In the genomic region with DNA sequence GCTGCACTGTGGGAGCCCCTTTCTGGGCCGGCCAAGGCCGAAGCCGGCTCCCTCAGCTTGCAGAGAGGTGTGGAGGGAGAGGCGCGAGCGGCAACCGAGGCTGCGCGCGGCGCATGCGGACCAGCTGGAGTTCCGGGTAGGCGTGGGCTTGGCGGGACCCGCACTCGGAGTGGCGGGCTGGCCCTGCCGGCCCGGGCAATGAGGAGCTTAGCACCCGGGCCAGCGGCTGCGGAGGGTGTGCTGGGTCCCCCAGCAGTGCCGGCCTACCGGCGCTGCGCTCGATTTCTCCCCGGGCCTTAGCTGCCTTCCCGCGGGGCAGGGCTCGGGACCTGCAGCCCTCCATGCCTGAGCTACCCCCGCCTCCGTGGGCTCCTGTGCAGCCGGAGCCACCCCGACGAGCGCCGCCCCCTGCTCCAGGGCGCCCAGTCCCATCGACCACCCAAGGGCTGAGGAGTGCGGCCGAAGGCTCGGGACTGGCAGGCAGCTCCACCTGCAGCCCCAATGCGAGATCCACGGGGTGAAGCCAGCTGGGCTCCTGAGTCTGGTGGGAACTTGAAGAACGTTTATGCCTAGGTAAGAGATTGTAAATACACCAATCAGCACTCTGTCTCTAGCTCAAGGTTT, we compare ENCODE assay signal across 5 cellular contexts.
DNase-seq lines count a peak whose midpoint lies in the region; ATAC-seq, FAIRE-seq and TF ChIP-seq lines count a peak whose summit lies in the region.
"Not testable (repeated sequence)": the region's sequence is repeated elsewhere in the genome, so short reads cannot be mapped to it uniquely, and the experiment has no call there.

No MANE protein-coding gene starts in this region.

- not testable (repeated sequence) for H3K9ac ChIP-seq in kidney (ENCODE audit: low read length in 2 of 2)

- not testable (repeated sequence) for H3K4me3 ChIP-seq in RWPE2 (ENCODE audit: severe bottlenecking); kidney (ENCODE audit: low read length in 2 of 2); spleen
- peak overlapping the region; percentile 50 for H3K4me3 ChIP-seq in fibroblast of villous mesenchyme (ENCODE audit: low read depth, low read length)

- H3K4me1 ChIP-seq in RWPE2 (ENCODE audit: insufficient read depth, poor library complexity, severe bottlenecking); kidney (ENCODE audit: control insufficient read depth in 1 of 2, insufficient read depth in 1 of 2, low read depth in 1 of 2, low read length in 2 of 2); spleen: not testable (repeated sequence)

- DNase-seq in ELF-1 (ENCODE audit: low read depth, low spot score) = peak; percentile 86
- peak; percentile 30 for DNase-seq in RWPE2 (ENCODE audit: low spot score)
- peak; percentile 27 for DNase-seq in fibroblast of villous mesenchyme (ENCODE audit: low read depth)
- peak; percentile 67 for DNase-seq in kidney
- DNase-seq in spleen = peak; percentile 59

- not testable (repeated sequence) for H3K9me3 ChIP-seq in RWPE2 (ENCODE audit: severe bottlenecking); kidney (ENCODE audit: control insufficient read depth in 1 of 2, low read length in 2 of 2)
- H3K9me3 ChIP-seq in spleen = peaks cover 0 to 42% (median 21%) of the 10 kb centered on the region in 8 donors

- WGBS in spleen, 5 donors = 91 to 95% (median 95%) methylated on average over 30 to 47 of the region's 47 CpGs

- not testable (repeated sequence) for ATAC-seq in RWPE2 (ENCODE audit: low read depth)

- not testable (repeated sequence) for H3K27ac ChIP-seq in RWPE2 (ENCODE audit: poor library complexity, severe bottlenecking); kidney (ENCODE audit: low read depth in 2 of 2, low read length in 2 of 2); spleen

- not testable (repeated sequence) for TF ChIP-seq CTCF in RWPE2 (IDR thresholded peaks at IDR 0.05; ENCODE audit: poor library complexity, severe bottlenecking); fibroblast of villous mesenchyme (IDR thresholded peaks at IDR 0.05; ENCODE audit: insufficient read depth, low read depth, low read length); kidney (IDR thresholded peaks at IDR 0.05; ENCODE audit: borderline replicate concordance, extremely low read depth, insufficient read depth); spleen (IDR thresholded peaks at IDR 0.05 in 8 of 11, conservative IDR thresholded peaks at IDR 0.05 in 3 of 11)

- H3K27me3 ChIP-seq in RWPE2 (ENCODE audit: insufficient read depth, poor library complexity, severe bottlenecking); spleen (replicated peaks in 1 of 7): not testable (repeated sequence)

- not testable (repeated sequence) for TF ChIP-seq POLR2A in spleen (IDR thresholded peaks at IDR 0.05)

- H3K36me3 ChIP-seq in RWPE2 (ENCODE audit: low read depth); kidney (ENCODE audit: control insufficient read depth in 1 of 2, insufficient read depth in 2 of 2, low read length in 2 of 2); spleen: not testable (repeated sequence)

- FAIRE-seq in kidney (lab: Jason Lieb, UNC) = not testable (repeated sequence)

- intact Hi-C loops in kidney (cut with DNase I); spleen (cut with DNase I; ENCODE audit: low total_unique reads): not testable (repeated sequence)

Comparison
In these comparisons a context has a peak if more than half of its experiments do, and no peak if none do; other contexts are left out.
1. DNase-seq: peak in every context shown above with its lines; median percentile 86 in ELF-1; 67 in kidney; 59 in spleen; 30 in RWPE2; 27 in fibroblast of villous mesenchyme.